In the genomic region with DNA sequence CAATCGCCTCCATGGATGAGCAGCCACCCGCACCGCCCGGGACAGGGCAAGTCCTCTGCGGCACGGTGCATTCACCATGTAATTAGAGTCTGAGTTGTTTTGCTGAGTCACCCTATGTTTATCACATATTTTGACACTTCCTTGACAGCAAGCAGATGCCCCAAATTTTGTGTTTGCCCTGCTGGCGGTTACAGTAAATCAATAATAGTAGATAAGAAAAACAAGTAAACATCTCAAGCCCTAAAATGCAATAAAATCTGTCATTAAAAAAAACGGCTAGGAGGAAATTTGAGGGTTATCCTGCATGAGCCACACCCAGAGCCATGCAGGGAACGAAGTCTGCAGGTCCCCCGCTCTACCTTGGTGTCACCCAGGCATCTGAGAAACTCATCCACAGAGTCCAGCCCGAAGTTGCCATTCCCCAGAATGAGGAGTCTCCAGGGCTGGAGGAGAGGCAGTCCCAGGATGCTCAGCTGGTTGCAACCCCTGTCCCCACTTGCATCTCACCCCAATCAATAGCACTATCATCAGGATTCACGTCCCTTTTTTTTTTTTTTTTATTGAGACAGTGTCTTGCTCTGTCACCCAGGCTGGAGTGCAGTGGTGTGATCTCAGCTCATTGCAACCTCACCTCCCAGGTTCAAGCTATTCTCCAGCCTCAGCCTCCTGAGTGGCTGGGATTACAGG, we compare ENCODE assay signal across 1 cellular context.
TF ChIP-seq lines count a peak whose summit lies in the region.

No MANE protein-coding gene starts in this region.

TF ChIP-seq in HEK293, 187 proteins besides CTCF, POLR2A, EP300 and RAD21 (continued from another document and continues in another):
- TF ChIP-seq ZNF398 (tag by site-specific recombination; IDR thresholded peaks at IDR 0.05) (peak; percentile 82), ZNF585B (tag by site-specific recombination; IDR thresholded peaks at IDR 0.05) (no peak), ZNF521 (tag by site-specific recombination; IDR thresholded peaks at IDR 0.05) (no peak), ZNF596 (tag by site-specific recombination; IDR thresholded peaks at IDR 0.05) (no peak), ZXDB (tag by site-specific recombination; IDR thresholded peaks at IDR 0.05) (peak; percentile 60), ZNF239 (tag by site-specific recombination; IDR thresholded peaks at IDR 0.05) (no peak), EGR2 (tag by site-specific recombination; IDR thresholded peaks at IDR 0.05; ENCODE audit: low read depth) (no peak), ZNF660 (tag by site-specific recombination; IDR thresholded peaks at IDR 0.05) (no peak; the same call in 1 of the 2 replicates), ZNF133 (tag by site-specific recombination; IDR thresholded peaks at IDR 0.05) (no peak), ZNF24 (tag by site-specific recombination; IDR thresholded peaks at IDR 0.05) (peak; percentile 88), GLI4 (tag by site-specific recombination; IDR thresholded peaks at IDR 0.05) (no peak), SCRT2 (tag by site-specific recombination; IDR thresholded peaks at IDR 0.05) (no peak), HOXC10 (CRISPR knock-in tag; IDR thresholded peaks at IDR 0.05) (no peak), ZNF280C (tag by site-specific recombination; IDR thresholded peaks at IDR 0.05) (no peak), KLF7 (tag by site-specific recombination; IDR thresholded peaks at IDR 0.05; ENCODE audit: borderline replicate concordance) (peak; percentile 50; the same call in 1 of the 2 replicates), MZF1 (tag by site-specific recombination; IDR thresholded peaks at IDR 0.05; ENCODE audit: borderline replicate concordance) (no peak), ZNF10 (tag by site-specific recombination; IDR thresholded peaks at IDR 0.05) (0 out of 2 replicates have a peak, but pooled peaks have one; percentile 34), ZNF629 (tag by site-specific recombination; IDR thresholded peaks at IDR 0.05) (peak; percentile 80), ZNF785 (tag by site-specific recombination; IDR thresholded peaks at IDR 0.05) (no peak), OSR2 (tag by site-specific recombination; IDR thresholded peaks at IDR 0.05) (peak; percentile 73), ZFP69B (tag by site-specific recombination; IDR thresholded peaks at IDR 0.05) (0 out of 2 replicates have a peak, but pooled peaks have one; percentile 3), ZNF169 (tag by site-specific recombination; IDR thresholded peaks at IDR 0.05) (no peak), ZNF426 (tag by site-specific recombination; IDR thresholded peaks at IDR 0.05) (no peak), ZNF37A (tag by site-specific recombination; IDR thresholded peaks at IDR 0.05) (no peak), ZNF792 (tag by site-specific recombination; IDR thresholded peaks at IDR 0.05) (no peak), ZNF146 (tag by site-specific recombination; IDR thresholded peaks at IDR 0.05) (peak; percentile 47; the same call in 1 of the 2 replicates), KLF8 (tag by site-specific recombination; IDR thresholded peaks at IDR 0.05) (0 out of 2 replicates have a peak, but pooled peaks have one; percentile 24), ZNF223 (tag by site-specific recombination; IDR thresholded peaks at IDR 0.05) (no peak), ZNF658 (tag by site-specific recombination; IDR thresholded peaks at IDR 0.05) (no peak), SP7 (tag by site-specific recombination; IDR thresholded peaks at IDR 0.05) (peak; percentile 100), ZNF473 (tag by site-specific recombination; IDR thresholded peaks at IDR 0.05) (no peak), ZNF549 (tag by site-specific recombination; IDR thresholded peaks at IDR 0.05) (no peak), PRDM1 (tag by site-specific recombination; IDR thresholded peaks at IDR 0.05) (no peak), TSHZ1 (tag by site-specific recombination; IDR thresholded peaks at IDR 0.05; ENCODE audit: borderline replicate concordance) (0 out of 2 replicates have a peak, but pooled peaks have one; percentile 71), ZBTB1 (tag by site-specific recombination; IDR thresholded peaks at IDR 0.05) (no peak), BCL11B (tag by site-specific recombination; IDR thresholded peaks at IDR 0.05; ENCODE audit: low read depth) (no peak), ZNF610 (tag by site-specific recombination; IDR thresholded peaks at IDR 0.05; ENCODE audit: borderline replicate concordance) (no peak), ZFP37 (tag by site-specific recombination; IDR thresholded peaks at IDR 0.05) (no peak), ZNF302 (tag by site-specific recombination; IDR thresholded peaks at IDR 0.05; ENCODE audit: low read depth) (no peak), ZNF544 (tag by site-specific recombination; IDR thresholded peaks at IDR 0.05) (no peak), ZFHX2 (tag by site-specific recombination; conservative IDR thresholded peaks at IDR 0.05) (no peak), ZNF624 (tag by site-specific recombination; IDR thresholded peaks at IDR 0.05) (no peak), ZNF175 (tag by site-specific recombination; IDR thresholded peaks at IDR 0.05) (no peak), ZSCAN30 (tag by site-specific recombination; IDR thresholded peaks at IDR 0.05) (no peak), ZNF266 (tag by site-specific recombination; IDR thresholded peaks at IDR 0.05; ENCODE audit: low read depth) (no peak), ZNF23 (tag by site-specific recombination; IDR thresholded peaks at IDR 0.05; ENCODE audit: borderline replicate concordance) (no peak)
- TF ChIP-seq, protein P1, sequence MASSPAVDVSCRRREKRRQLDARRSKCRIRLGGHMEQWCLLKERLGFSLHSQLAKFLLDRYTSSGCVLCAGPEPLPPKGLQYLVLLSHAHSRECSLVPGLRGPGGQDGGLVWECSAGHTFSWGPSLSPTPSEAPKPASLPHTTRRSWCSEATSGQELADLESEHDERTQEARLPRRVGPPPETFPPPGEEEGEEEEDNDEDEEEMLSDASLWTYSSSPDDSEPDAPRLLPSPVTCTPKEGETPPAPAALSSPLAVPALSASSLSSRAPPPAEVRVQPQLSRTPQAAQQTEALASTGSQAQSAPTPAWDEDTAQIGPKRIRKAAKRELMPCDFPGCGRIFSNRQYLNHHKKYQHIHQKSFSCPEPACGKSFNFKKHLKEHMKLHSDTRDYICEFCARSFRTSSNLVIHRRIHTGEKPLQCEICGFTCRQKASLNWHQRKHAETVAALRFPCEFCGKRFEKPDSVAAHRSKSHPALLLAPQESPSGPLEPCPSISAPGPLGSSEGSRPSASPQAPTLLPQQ (tag by site-specific recombination; IDR thresholded peaks at IDR 0.05), result no peak
- TF ChIP-seq, protein P2, sequence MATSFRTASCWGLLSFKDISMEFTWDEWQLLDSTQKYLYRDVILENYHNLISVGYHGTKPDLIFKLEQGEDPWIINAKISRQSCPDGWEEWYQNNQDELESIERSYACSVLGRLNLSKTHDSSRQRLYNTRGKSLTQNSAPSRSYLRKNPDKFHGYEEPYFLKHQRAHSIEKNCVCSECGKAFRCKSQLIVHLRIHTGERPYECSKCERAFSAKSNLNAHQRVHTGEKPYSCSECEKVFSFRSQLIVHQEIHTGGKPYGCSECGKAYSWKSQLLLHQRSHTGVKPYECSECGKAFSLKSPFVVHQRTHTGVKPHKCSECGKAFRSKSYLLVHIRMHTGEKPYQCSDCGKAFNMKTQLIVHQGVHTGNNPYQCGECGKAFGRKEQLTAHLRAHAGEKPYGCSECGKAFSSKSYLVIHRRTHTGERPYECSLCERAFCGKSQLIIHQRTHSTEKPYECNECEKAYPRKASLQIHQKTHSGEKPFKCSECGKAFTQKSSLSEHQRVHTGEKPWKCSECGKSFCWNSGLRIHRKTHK (tag by site-specific recombination; IDR thresholded peaks at IDR 0.05), result no peak
- TF ChIP-seq, protein P3, sequence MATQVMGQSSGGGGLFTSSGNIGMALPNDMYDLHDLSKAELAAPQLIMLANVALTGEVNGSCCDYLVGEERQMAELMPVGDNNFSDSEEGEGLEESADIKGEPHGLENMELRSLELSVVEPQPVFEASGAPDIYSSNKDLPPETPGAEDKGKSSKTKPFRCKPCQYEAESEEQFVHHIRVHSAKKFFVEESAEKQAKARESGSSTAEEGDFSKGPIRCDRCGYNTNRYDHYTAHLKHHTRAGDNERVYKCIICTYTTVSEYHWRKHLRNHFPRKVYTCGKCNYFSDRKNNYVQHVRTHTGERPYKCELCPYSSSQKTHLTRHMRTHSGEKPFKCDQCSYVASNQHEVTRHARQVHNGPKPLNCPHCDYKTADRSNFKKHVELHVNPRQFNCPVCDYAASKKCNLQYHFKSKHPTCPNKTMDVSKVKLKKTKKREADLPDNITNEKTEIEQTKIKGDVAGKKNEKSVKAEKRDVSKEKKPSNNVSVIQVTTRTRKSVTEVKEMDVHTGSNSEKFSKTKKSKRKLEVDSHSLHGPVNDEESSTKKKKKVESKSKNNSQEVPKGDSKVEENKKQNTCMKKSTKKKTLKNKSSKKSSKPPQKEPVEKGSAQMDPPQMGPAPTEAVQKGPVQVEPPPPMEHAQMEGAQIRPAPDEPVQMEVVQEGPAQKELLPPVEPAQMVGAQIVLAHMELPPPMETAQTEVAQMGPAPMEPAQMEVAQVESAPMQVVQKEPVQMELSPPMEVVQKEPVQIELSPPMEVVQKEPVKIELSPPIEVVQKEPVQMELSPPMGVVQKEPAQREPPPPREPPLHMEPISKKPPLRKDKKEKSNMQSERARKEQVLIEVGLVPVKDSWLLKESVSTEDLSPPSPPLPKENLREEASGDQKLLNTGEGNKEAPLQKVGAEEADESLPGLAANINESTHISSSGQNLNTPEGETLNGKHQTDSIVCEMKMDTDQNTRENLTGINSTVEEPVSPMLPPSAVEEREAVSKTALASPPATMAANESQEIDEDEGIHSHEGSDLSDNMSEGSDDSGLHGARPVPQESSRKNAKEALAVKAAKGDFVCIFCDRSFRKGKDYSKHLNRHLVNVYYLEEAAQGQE (tag by site-specific recombination; IDR thresholded peaks at IDR 0.05), result no peak
- TF ChIP-seq, protein P4, sequence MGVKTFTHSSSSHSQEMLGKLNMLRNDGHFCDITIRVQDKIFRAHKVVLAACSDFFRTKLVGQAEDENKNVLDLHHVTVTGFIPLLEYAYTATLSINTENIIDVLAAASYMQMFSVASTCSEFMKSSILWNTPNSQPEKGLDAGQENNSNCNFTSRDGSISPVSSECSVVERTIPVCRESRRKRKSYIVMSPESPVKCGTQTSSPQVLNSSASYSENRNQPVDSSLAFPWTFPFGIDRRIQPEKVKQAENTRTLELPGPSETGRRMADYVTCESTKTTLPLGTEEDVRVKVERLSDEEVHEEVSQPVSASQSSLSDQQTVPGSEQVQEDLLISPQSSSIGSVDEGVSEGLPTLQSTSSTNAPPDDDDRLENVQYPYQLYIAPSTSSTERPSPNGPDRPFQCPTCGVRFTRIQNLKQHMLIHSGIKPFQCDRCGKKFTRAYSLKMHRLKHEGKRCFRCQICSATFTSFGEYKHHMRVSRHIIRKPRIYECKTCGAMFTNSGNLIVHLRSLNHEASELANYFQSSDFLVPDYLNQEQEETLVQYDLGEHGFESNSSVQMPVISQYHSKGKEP (tag by site-specific recombination; IDR thresholded peaks at IDR 0.05), result peak; percentile 90
